ENCODE assay signal across 18 cellular contexts in genomic region chr1:17212009-17212408, GRCh38. TPM values are rescaled to one million over a fixed set of nuclear protein-coding genes. Genes with fewer than 3 reads are reported as not detected.
DNase-seq lines count a peak whose midpoint lies in the region; ATAC-seq and TF ChIP-seq lines count a peak whose summit lies in the region.
"Had no signal": no experiment of that assay in that cellular context is flagged by ENCODE, and none has a peak within 500 bp of the region (broad histone marks: within the 10 kb centered on the region; RNA-seq: fewer than 3 reads in every experiment).

No MANE protein-coding gene starts in this region.

- H3K36me3 ChIP-seq in SK-N-SH (replicated peaks in 1 of 2; ENCODE audit: control insufficient read depth in 1 of 2, insufficient read depth in 2 of 2, low read length in 1 of 2) (no peaks in the 10 kb centered on the region), RWPE2 (ENCODE audit: low read depth) (no peaks in the 10 kb centered on the region), prostate gland (no peaks in the 10 kb centered on the region)
- H3K36me3 ChIP-seq: colonic mucosa, gastrocnemius medialis, uterus had no signal

- H3K27me3 ChIP-seq in SK-N-SH (ENCODE audit: insufficient read depth) (no peaks in the 10 kb centered on the region), RWPE2 (ENCODE audit: insufficient read depth, poor library complexity, severe bottlenecking) (no peaks in the 10 kb centered on the region), prostate gland (replicated peaks; ENCODE audit: insufficient read depth) (no peaks in the 10 kb centered on the region)
- H3K27me3 ChIP-seq: colonic mucosa, uterus had no signal

- H3K4me1 ChIP-seq in SK-N-SH (ENCODE audit: control insufficient read depth in 1 of 2, insufficient read depth in 2 of 2, low read depth in 1 of 2, low read length in 1 of 2), result peaks cover 7 to 23% of the 10 kb centered on the region in 2 experiments; a peak in 3 of 4 replicates
- peaks cover 73% of the 10 kb centered on the region for H3K4me1 ChIP-seq in RWPE2 (ENCODE audit: insufficient read depth, poor library complexity, severe bottlenecking)
- no peaks in the 10 kb centered on the region for H3K4me1 ChIP-seq in prostate gland (replicated peaks)
- H3K4me1 ChIP-seq: colonic mucosa, gastrocnemius medialis, uterus had no signal

- H3K4me2 ChIP-seq in SK-N-SH, result no peak overlapping the region

- no peaks in the 10 kb centered on the region for H3K9me2 ChIP-seq in SK-N-SH

- H3K4me3 ChIP-seq in SK-N-SH (ENCODE audit: low read depth in 2 of 2, low read length in 1 of 2) (no peak overlapping the region), RWPE2 (ENCODE audit: severe bottlenecking) (no peak overlapping the region), prostate gland (no peak overlapping the region)
- H3K4me3 ChIP-seq: colonic mucosa, gastrocnemius medialis, uterus had no signal

- no peak for TF ChIP-seq POLR2A in prostate gland (IDR thresholded peaks at IDR 0.05)

- TF ChIP-seq EP300 in SK-N-SH (IDR thresholded peaks at IDR 0.05; ENCODE audit: borderline replicate concordance in 1 of 2, low read depth in 1 of 2, low read length in 1 of 2), result no peak

- H3K27ac ChIP-seq in SK-N-SH (ENCODE audit: low read depth in 2 of 2, low read length in 1 of 2) (no peak overlapping the region), RWPE2 (ENCODE audit: poor library complexity, severe bottlenecking) (peak overlapping the region; percentile 91), prostate gland (no peak overlapping the region)
- H3K27ac ChIP-seq: colonic mucosa, gastrocnemius medialis, uterus had no signal

- 42% methylated on average over 2 of the region's 10 CpGs for WGBS in SK-N-SH (ENCODE audit: low lambda C conversion rate)
- 40% methylated on average over 10 of the region's 10 CpGs for WGBS in prostate gland

- H3K79me2 ChIP-seq in SK-N-SH (ENCODE audit: insufficient read depth), result no peaks in the 10 kb centered on the region

- no peaks in the 10 kb centered on the region for H4K20me1 ChIP-seq in SK-N-SH (ENCODE audit: insufficient read depth)

- TF ChIP-seq CTCF in SK-N-SH (IDR thresholded peaks at IDR 0.05) (no peak), RWPE2 (IDR thresholded peaks at IDR 0.05; ENCODE audit: poor library complexity, severe bottlenecking) (peak; percentile 7), prostate gland (IDR thresholded peaks at IDR 0.05) (peak in 1 of 4 experiments; percentile 24)

- CTCF ChIA-PET in SK-N-SH (lab: Yijun Ruan, JAX), result interaction anchor here (1.5 to 2.2 kb wide), 2 partner anchors 25 to 87 kb away, joined by 8 to 9 read pairs; no protein-coding TSS in a partner anchor

- H2AFZ ChIP-seq in SK-N-SH (ENCODE audit: low read depth), result no peak overlapping the region

- POLR2A ChIA-PET in SK-N-SH (lab: Yijun Ruan, JAX), result no interaction called here

- no peaks in the 10 kb centered on the region for H3K9me3 ChIP-seq in SK-N-SH
- H3K9me3 ChIP-seq in RWPE2 (ENCODE audit: severe bottlenecking), result no peaks in the 10 kb centered on the region
- H3K9me3 ChIP-seq in prostate gland, result no peaks in the 10 kb centered on the region
- H3K9me3 ChIP-seq: colonic mucosa, gastrocnemius medialis, uterus had no signal

- H3F3A ChIP-seq in SK-N-SH (replicated peaks; ENCODE audit: insufficient read depth), result peaks cover 5% of the 10 kb centered on the region

- ATAC-seq in SK-N-SH treated with all-trans-retinoic acid at 6 μM for 48 hours (peak; percentile 4; the same call in 2 of the 3 replicates), RWPE2 (ENCODE audit: low read depth) (no peak), GM19463 (IDR thresholded peaks at IDR 0.05; ENCODE audit: unreplicated experiment) (no peak)
- ATAC-seq: gastrocnemius medialis, left ventricle myocardium superior had no signal

- intact Hi-C loops in prostate gland (cut with DNase I), result no loop called here

- H3K9ac ChIP-seq in SK-N-SH, result no peak overlapping the region

- DNase-seq in SK-N-SH, result no peak
- no peak for DNase-seq in RWPE2 (ENCODE audit: low spot score)
- DNase-seq in glomerular visceral epithelial cell (ENCODE audit: extremely low spot score), result peak; percentile 44
- DNase-seq in prostate gland (ENCODE audit: low spot score), result peak; percentile 16
- DNase-seq in stimulated activated naive CD4-positive, alpha-beta T cell (lab: John Stamatoyannopoulos, UW), result no peak
- no peak for DNase-seq in NCI-H2227 treated with DMSO at 0.1 percent for 48 hours (lab: John Stamatoyannopoulos, UW)
- DNase-seq: activated CD4-positive, CD25-positive, alpha-beta regulatory T cell treated with anti-CD3 and anti-CD28 coated beads, Interleukin-2, amount 50 U/mL, for 72 hours; aorta; colonic mucosa; gastrocnemius medialis; NCI-H1436; SHP77; uterus had no signal

- no peak for TF ChIP-seq RAD21 in SK-N-SH (IDR thresholded peaks at IDR 0.05; ENCODE audit: low read length)

TF ChIP-seq in SK-N-SH treated with all-trans-retinoic acid at 6 μM for 48 hours, 23 proteins besides CTCF, POLR2A, EP300 and RAD21 (continues in another document):
- TF ChIP-seq ZC3H10 (CRISPR knock-in tag; IDR thresholded peaks at IDR 0.05) (no peak), SNAI2 (CRISPR knock-in tag; IDR thresholded peaks at IDR 0.05) (no peak), TSHZ2 (CRISPR knock-in tag; IDR thresholded peaks at IDR 0.05) (no peak), ISL1 (CRISPR knock-in tag; IDR thresholded peaks at IDR 0.05) (no peak), ZNF565 (CRISPR knock-in tag; conservative IDR thresholded peaks at IDR 0.05; ENCODE audit: low read depth) (no peak), ZFP30 (CRISPR knock-in tag; IDR thresholded peaks at IDR 0.05) (no peak), RARB (CRISPR knock-in tag; IDR thresholded peaks at IDR 0.05) (no peak)

TF ChIP-seq in SK-N-SH, 30 proteins besides CTCF, POLR2A, EP300 and RAD21 (continues in another document):
- TF ChIP-seq FOSL2 (IDR thresholded peaks at IDR 0.05; ENCODE audit: borderline replicate concordance, low read depth) (no peak), ZBTB33 (IDR thresholded peaks at IDR 0.05; ENCODE audit: borderline replicate concordance, low read depth) (no peak), NFIC (IDR thresholded peaks at IDR 0.05; ENCODE audit: borderline replicate concordance) (no peak), PBX3 (IDR thresholded peaks at IDR 0.05) (no peak), RFX5 (IDR thresholded peaks at IDR 0.05; ENCODE audit: low read length) (no peak), TCF12 (IDR thresholded peaks at IDR 0.05) (no peak), MAX (IDR thresholded peaks at IDR 0.05; ENCODE audit: low read depth) (no peak)

RNA-seq across cellular contexts. Expression of gene PADI1, which starts 7.1 kb away (rescaled TPM):
- polyA plus RNA-seq in SK-N-SH (2012; rRNA removed), result 0.26 and 0.62 TPM in 2 replicates
- polyA plus RNA-seq in SK-N-SH (2012; cell fraction: cytosol; rRNA removed), result 0.28 and 0.29 TPM in 2 replicates
- polyA plus RNA-seq in SK-N-SH (2012; cell fraction: nucleus; rRNA removed), result 1.3 and 1.4 TPM in 2 replicates
- total RNA-seq in prostate gland, result under 1 TPM; 0.18 to 0.34 TPM
- total RNA-seq: aorta; gastrocnemius medialis; left ventricle myocardium superior; T-helper 2 cell treated with Interferon-gamma antibody and Interleukin-4, amounts not matched to agents 100 ng/mL and 5 ng/mL, for 36 hours had no signal
- polyA plus RNA-seq: CD14-positive monocyte had no signal

RNA-seq across cellular contexts. Expression of gene PADI3, which starts 36.9 kb away (rescaled TPM):
- 0.30 and 0.36 TPM in 2 replicates for polyA plus RNA-seq in SK-N-SH (2012; rRNA removed)
- 0.13 and 0.18 TPM in 2 replicates for polyA plus RNA-seq in SK-N-SH (2012; cell fraction: cytosol; rRNA removed)
- polyA plus RNA-seq in SK-N-SH (2012; cell fraction: nucleus; rRNA removed), result 1.1 and 1.3 TPM in 2 replicates
- 1 to 10 TPM in 1 of 2 donors, under 1 TPM in 1; 0.18 to 1.2 TPM for total RNA-seq in prostate gland
- total RNA-seq: aorta; gastrocnemius medialis; left ventricle myocardium superior; T-helper 2 cell treated with Interferon-gamma antibody and Interleukin-4, amounts not matched to agents 100 ng/mL and 5 ng/mL, for 36 hours; uterus had no signal
- polyA plus RNA-seq: aorta, CD14-positive monocyte had no signal

Comparison
In these comparisons a context has a peak if more than half of its experiments do, and no peak if none do; other contexts are left out.
1. DNase-seq: peak in glomerular visceral epithelial cell (single experiment) and prostate gland (single experiment); none in SK-N-SH (single experiment), RWPE2 (single experiment), stimulated activated naive CD4-positive, alpha-beta T cell (0 of 6) and NCI-H2227 treated with DMSO at 0.1 percent for 48 hours (single experiment).